Comparison of ENCODE assay signal across 22 cellular contexts in the genomic region with DNA sequence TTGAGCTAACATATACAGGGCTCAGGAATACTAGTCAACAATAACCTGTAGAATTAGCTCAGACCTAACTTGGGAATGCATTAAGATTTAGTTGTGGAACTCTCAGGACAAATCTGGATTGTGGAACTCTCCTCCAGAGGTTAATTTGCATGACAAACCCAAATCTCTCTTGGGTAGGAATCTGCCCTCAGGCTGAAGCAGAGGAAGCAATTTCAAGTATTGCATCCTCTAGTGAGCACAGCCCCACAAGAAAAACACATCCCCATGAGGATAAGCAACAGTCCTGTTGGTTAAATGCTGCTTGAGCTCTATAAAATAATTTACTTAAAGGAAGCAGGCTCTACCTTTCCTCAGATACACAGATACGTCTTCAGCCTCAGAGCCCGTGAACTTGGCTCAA.
A peak's percentile ranks its signal among the peaks of the same experiment; 100 is the strongest.
DNase-seq lines count a peak whose midpoint lies in the region; TF ChIP-seq lines count a peak whose summit lies in the region.
"Had no signal": no experiment of that assay in that cellular context is flagged by ENCODE, and none has a peak within 500 bp of the region (broad histone marks: within the 10 kb centered on the region; RNA-seq: fewer than 3 reads in every experiment).

No MANE protein-coding gene starts in this region.

- DNase-seq in H9 (peak; percentile 62), SJCRH30 (peak; percentile 63 to 78), iPS DF 19.7 (ENCODE audit: low read depth, low spot score) (peak; percentile 47), renal cortical epithelial cell (ENCODE audit: low read depth) (peak; percentile 82), transverse colon (no peak), Karpas-422 (no peak), activated gamma-delta T cell (lab: John Stamatoyannopoulos, UW) (no peak)
- DNase-seq: activated B cell treated with CpG ODN at 0.5 μM for 24 hours; activated CD8-positive, alpha-beta T cell treated with anti-CD3 and anti-CD28 coated beads, Interleukin-2, amount 10 ng/mL, durations not matched to agents 7 days and 5 days; activated naive CD8-positive, alpha-beta T cell treated with anti-CD3 and anti-CD28 coated beads for 36 hours; BE2C; GF-D8; MM.1S; naive B cell; NCI-H2029 treated with DMSO at 0.1 percent for 48 hours; stimulated activated CD4-positive, alpha-beta T cell treated with anti-CD3 and anti-CD28 coated beads, Interleukin-4, amount 100 ng/mL, for 4 hours; substantia nigra; T-helper 2 cell had no signal

- peak overlapping the region; percentile 85 to 97 (median 93); a peak in 6 of 7 replicates for H3K27ac Mint-ChIP-seq in H9
- H3K27ac Mint-ChIP-seq: activated B cell treated with CpG ODN at 0.5 μM for 24 hours; activated CD8-positive, alpha-beta T cell treated with anti-CD3 and anti-CD28 coated beads, Interleukin-2, amount 10 ng/mL, durations not matched to agents 7 days and 5 days; activated naive CD8-positive, alpha-beta T cell treated with anti-CD3 and anti-CD28 coated beads for 36 hours; dendritic cell treated with granulocyte-macrophage colony-stimulating factor and Interleukin-4, amounts not matched to agents 40 ng/mL and 50 ng/mL, for 4 days; naive B cell had no signal

- no peaks in the 10 kb centered on the region for H3K9me3 Mint-ChIP-seq in H9
- H3K9me3 Mint-ChIP-seq: activated B cell treated with CpG ODN at 0.5 μM for 24 hours; activated naive CD8-positive, alpha-beta T cell treated with anti-CD3 and anti-CD28 coated beads for 36 hours; dendritic cell treated with granulocyte-macrophage colony-stimulating factor and Interleukin-4, amounts not matched to agents 40 ng/mL and 50 ng/mL, for 4 days had no signal

- no peak overlapping the region for H3K9ac ChIP-seq in H9 (ENCODE audit: extremely low read depth, insufficient read length, low read length)
- H3K9ac ChIP-seq in Karpas-422 (ENCODE audit: low read length), result no peak overlapping the region

- H3K23ac ChIP-seq in H9 (ENCODE audit: insufficient read length, low read depth, low read length), result no peak overlapping the region

- H2AK5ac ChIP-seq in H9 (ENCODE audit: insufficient read length, low read length), result no peak overlapping the region

- H3K4me3 Mint-ChIP-seq in H9, result no peak overlapping the region
- H3K4me3 Mint-ChIP-seq: activated B cell treated with CpG ODN at 0.5 μM for 24 hours; activated CD8-positive, alpha-beta T cell treated with anti-CD3 and anti-CD28 coated beads, Interleukin-2, amount 10 ng/mL, durations not matched to agents 7 days and 5 days; activated naive CD8-positive, alpha-beta T cell treated with anti-CD3 and anti-CD28 coated beads for 36 hours; dendritic cell treated with granulocyte-macrophage colony-stimulating factor and Interleukin-4, amounts not matched to agents 40 ng/mL and 50 ng/mL, for 4 days; naive B cell had no signal

- H3K9me3 ChIP-seq in H9 (ENCODE audit: control insufficient read depth, low read depth, low read length), result no peaks in the 10 kb centered on the region
- no peaks in the 10 kb centered on the region; the same call in 1 of the 2 replicates for H3K9me3 ChIP-seq in SJCRH30 (replicated peaks)
- H3K9me3 ChIP-seq in transverse colon, result no peaks in the 10 kb centered on the region
- no peaks in the 10 kb centered on the region for H3K9me3 ChIP-seq in Karpas-422 (ENCODE audit: low read length)
- H3K9me3 ChIP-seq: BE2C, breast epithelium, gastroesophageal sphincter had no signal

- H4K8ac ChIP-seq in H9 (replicated peaks; ENCODE audit: insufficient read length, low read depth, low read length), result no peak overlapping the region

- no peak overlapping the region for H3K56ac ChIP-seq in H9 (ENCODE audit: insufficient read length, low read depth, low read length)

- H2BK15ac ChIP-seq in H9 (ENCODE audit: low read depth, low read length), result no peak overlapping the region

- H2AFZ ChIP-seq in H9 (ENCODE audit: low read length) (no peak overlapping the region), Karpas-422 (ENCODE audit: low read length) (no peak overlapping the region)

- H3K79me2 ChIP-seq in H9 (ENCODE audit: insufficient read depth, low read length) (no peaks in the 10 kb centered on the region), Karpas-422 (ENCODE audit: low read length) (no peaks in the 10 kb centered on the region)

- H3K36me3 ChIP-seq in SJCRH30 (no peaks in the 10 kb centered on the region), transverse colon (no peaks in the 10 kb centered on the region), Karpas-422 (ENCODE audit: insufficient read depth, low read length) (no peaks in the 10 kb centered on the region)
- H3K36me3 ChIP-seq: BE2C, breast epithelium, gastroesophageal sphincter had no signal

- TF ChIP-seq POLR2A in transverse colon (IDR thresholded peaks at IDR 0.05), result no peak

- no peak overlapping the region for H2BK20ac ChIP-seq in H9 (ENCODE audit: low read depth, low read length, poor library complexity, severe bottlenecking)

- H3K4ac ChIP-seq in H9 (ENCODE audit: low read depth, low read length), result no peak overlapping the region

- H2BK12ac ChIP-seq in H9 (ENCODE audit: insufficient read length, low read depth, low read length), result no peak overlapping the region

- H3K14ac ChIP-seq in H9 (ENCODE audit: insufficient read depth, low read length), result no peak overlapping the region

- H3T11ph ChIP-seq in H9 (ENCODE audit: low read length), result no peak overlapping the region

- no peak overlapping the region for H4K5ac ChIP-seq in H9 (ENCODE audit: insufficient read length, low read depth, low read length)

- H3K18ac ChIP-seq in H9 (ENCODE audit: insufficient read length, low read depth, low read length), result no peak overlapping the region

- H3K27ac ChIP-seq in H9 (ENCODE audit: insufficient read length, low read depth, low read length) (no peak overlapping the region), SJCRH30 (peak overlapping the region; percentile 50), transverse colon (no peak overlapping the region), Karpas-422 (ENCODE audit: low read length) (no peak overlapping the region)
- H3K27ac ChIP-seq: breast epithelium, gastroesophageal sphincter, skin epidermis had no signal

- no peaks in the 10 kb centered on the region; the same call in 1 of the 2 replicates for H3K4me1 ChIP-seq in H9 (ENCODE audit: insufficient read depth, low read length)
- H3K4me1 ChIP-seq in SJCRH30, result peaks cover 31% of the 10 kb centered on the region
- H3K4me1 ChIP-seq in transverse colon, result no peaks in the 10 kb centered on the region
- H3K4me1 ChIP-seq in Karpas-422 (ENCODE audit: low read length), result peaks cover 8% of the 10 kb centered on the region
- H3K4me1 ChIP-seq: BE2C, breast epithelium, gastroesophageal sphincter had no signal

- no peaks in the 10 kb centered on the region for H3K27me3 Mint-ChIP-seq in H9 (ENCODE audit: low read depth)
- H3K27me3 Mint-ChIP-seq: activated naive CD8-positive, alpha-beta T cell treated with anti-CD3 and anti-CD28 coated beads for 36 hours; dendritic cell treated with granulocyte-macrophage colony-stimulating factor and Interleukin-4, amounts not matched to agents 40 ng/mL and 50 ng/mL, for 4 days had no signal

- H4K91ac ChIP-seq in H9 (ENCODE audit: insufficient read length, low read depth, low read length), result no peak overlapping the region

- H3K36me3 Mint-ChIP-seq in H9 (ENCODE audit: insufficient read depth in 1 of 3, low read depth in 3 of 3), result no peaks in the 10 kb centered on the region; a peak in 2 of 7 replicates
- H3K36me3 Mint-ChIP-seq: activated naive CD8-positive, alpha-beta T cell treated with anti-CD3 and anti-CD28 coated beads for 36 hours; naive B cell had no signal

- no peaks in the 10 kb centered on the region for H3K9me2 ChIP-seq in Karpas-422 (replicated peaks; ENCODE audit: insufficient read depth, low read length)

- H3K23me2 ChIP-seq in H9 (ENCODE audit: insufficient read length, low read depth, low read length, poor library complexity, severe bottlenecking), result no peaks in the 10 kb centered on the region

- no peaks in the 10 kb centered on the region for H3K79me1 ChIP-seq in H9 (ENCODE audit: insufficient read depth, low read depth, low read length, poor library complexity, severe bottlenecking)

- no peak for TF ChIP-seq CTCF in H9 (conservative IDR thresholded peaks at IDR 0.05)
- no peak for TF ChIP-seq CTCF in transverse colon (IDR thresholded peaks at IDR 0.05)

- H3K4me2 ChIP-seq in H9 (ENCODE audit: insufficient read depth, insufficient read length, low read length), result no peak overlapping the region
- H3K4me2 ChIP-seq in Karpas-422 (ENCODE audit: low read depth, low read length, poor library complexity, severe bottlenecking), result no peak overlapping the region

- no peak overlapping the region for H2BK120ac ChIP-seq in H9 (ENCODE audit: low read depth, low read length, poor library complexity, severe bottlenecking)

- H4K20me1 ChIP-seq in H9 (ENCODE audit: control insufficient read depth, insufficient read depth, insufficient read length) (no peaks in the 10 kb centered on the region), Karpas-422 (ENCODE audit: insufficient read depth, low read depth, low read length) (no peaks in the 10 kb centered on the region)

- H3K27me3 ChIP-seq in H9 (ENCODE audit: insufficient read depth, low read length) (no peaks in the 10 kb centered on the region), SJCRH30 (no peaks in the 10 kb centered on the region), transverse colon (no peaks in the 10 kb centered on the region), Karpas-422 (ENCODE audit: low read length) (no peaks in the 10 kb centered on the region)
- H3K27me3 ChIP-seq: BE2C, breast epithelium, gastroesophageal sphincter had no signal

- H3K4me3 ChIP-seq in SJCRH30 (no peak overlapping the region), transverse colon (no peak overlapping the region), Karpas-422 (ENCODE audit: low read length) (no peak overlapping the region)
- H3K4me3 ChIP-seq: breast epithelium, gastroesophageal sphincter, skin epidermis had no signal

- no peak for TF ChIP-seq EP300 in transverse colon (IDR thresholded peaks at IDR 0.05; ENCODE audit: low read depth)

- H3K4me1 Mint-ChIP-seq in H9, result peaks cover 20 to 35% of the 10 kb centered on the region in 2 experiments
- H3K4me1 Mint-ChIP-seq: activated B cell treated with CpG ODN at 0.5 μM for 24 hours; activated naive CD8-positive, alpha-beta T cell treated with anti-CD3 and anti-CD28 coated beads for 36 hours; naive B cell had no signal

- intact Hi-C loops in transverse colon (cut with DNase I; ENCODE audit: low total_unique reads), result no loop called here

- in situ Hi-C loops in transverse colon (cut with MboI; ENCODE audit: low pct_ligation_motif_present in 1 of 4, low pct_unique_long_range_greater_than_20kb in 1 of 4, low sequenced_read_pairs in 3 of 4), result no loop called here

- WGBS in H9 (ENCODE audit: extremely low coverage, insufficient read length, low lambda C conversion rate), result no CpG with 5 or more reads among the region's 2 CpGs
- 53 to 80% methylated on average over 1 to 2 of the region's 2 CpGs for WGBS in transverse colon (ENCODE audit: low coverage in 1 of 2), 2 donors

- H2BK5ac ChIP-seq in H9 (ENCODE audit: insufficient read length, low read length), result no peak overlapping the region

Comparison
In these comparisons a context has a peak if more than half of its experiments do, and no peak if none do; other contexts are left out.
1. DNase-seq: peak in H9 (single experiment), SJCRH30 (2 of 2), iPS DF 19.7 (single experiment) and renal cortical epithelial cell (single experiment); none in transverse colon (single experiment), Karpas-422 (single experiment) and activated gamma-delta T cell (single experiment).